In the genomic region with DNA sequence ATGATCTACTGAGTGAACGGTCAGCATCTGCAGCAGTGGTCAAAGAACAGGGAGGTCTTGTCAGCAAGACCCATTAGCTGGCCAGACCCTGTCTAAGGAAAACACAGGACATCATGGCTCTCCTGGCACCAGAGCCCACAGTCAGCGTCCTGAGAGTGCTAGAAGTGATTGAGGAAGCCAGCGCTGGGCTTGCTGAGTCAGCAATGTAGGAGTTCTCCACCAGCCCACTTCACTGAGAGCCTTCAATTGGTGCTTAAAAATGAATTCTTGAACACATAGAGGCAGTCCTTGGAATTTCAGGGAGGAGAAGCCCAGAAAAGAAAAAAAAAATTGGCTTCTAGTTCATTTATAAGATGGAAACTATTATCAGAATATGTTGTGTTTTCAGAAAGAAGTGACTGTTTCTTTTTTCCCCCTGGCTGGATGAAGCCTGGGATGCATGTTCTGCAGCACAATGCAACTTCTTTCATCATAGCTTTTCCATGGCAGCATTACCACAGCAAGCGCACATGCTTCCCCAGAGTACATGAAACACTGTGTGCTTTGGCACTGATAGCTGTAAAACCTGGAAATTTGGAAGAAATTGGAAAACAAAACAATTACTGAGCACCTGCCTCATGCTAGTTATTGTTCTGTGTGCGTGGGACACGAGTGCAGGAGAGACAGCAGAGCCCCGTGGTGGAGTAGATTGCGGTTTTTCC, we compare ENCODE assay signal across 24 cellular contexts.
DNase-seq lines count a peak whose midpoint lies in the region; ATAC-seq, FAIRE-seq and TF ChIP-seq lines count a peak whose summit lies in the region.
"Had no signal": no experiment of that assay in that cellular context is flagged by ENCODE, and none has a peak within 500 bp of the region (broad histone marks: within the 10 kb centered on the region; RNA-seq: fewer than 3 reads in every experiment).

No MANE protein-coding gene starts in this region.

- peak overlapping the region; percentile 15 for H3K27ac Mint-ChIP-seq in astrocyte (ENCODE audit: unreplicated experiment)
- no peak overlapping the region for H3K27ac Mint-ChIP-seq in activated CD4-positive, alpha-beta memory T cell treated with anti-CD3 and anti-CD28 coated beads, Interleukin-2, amount 10 ng/mL, durations not matched to agents 7 days and 5 days
- H3K27ac Mint-ChIP-seq: CD4-positive, alpha-beta memory T cell; HFFc6 had no signal

- H3K9me3 Mint-ChIP-seq in astrocyte (ENCODE audit: unreplicated experiment), result no peaks in the 10 kb centered on the region
- no peaks in the 10 kb centered on the region for H3K9me3 Mint-ChIP-seq in activated CD4-positive, alpha-beta memory T cell treated with anti-CD3 and anti-CD28 coated beads, Interleukin-2, amount 10 ng/mL, durations not matched to agents 7 days and 5 days

- H3K36me3 ChIP-seq in heart left ventricle, result no peaks in the 10 kb centered on the region
- no peaks in the 10 kb centered on the region for H3K36me3 ChIP-seq in astrocyte (ENCODE audit: insufficient read depth, low read length)
- no peaks in the 10 kb centered on the region for H3K36me3 ChIP-seq in smooth muscle cell (ENCODE audit: low read depth)
- H3K36me3 ChIP-seq: BLaER1 treated with 17β-estradiol and CSF1 and Interleukin-3, amounts not matched to agents 10 nM and 100 nM; Peyer's patch had no signal

- no peak for FAIRE-seq in astrocyte (lab: Jason Lieb, UNC)
- FAIRE-seq: GM12878 had no signal

- H3K4me2 ChIP-seq in astrocyte (ENCODE audit: low read length) (no peak overlapping the region), smooth muscle cell (no peak overlapping the region)
- H3K4me2 ChIP-seq: BLaER1 treated with 17β-estradiol and CSF1 and Interleukin-3, amounts not matched to agents 10 nM and 100 nM had no signal

- H3K27me3 Mint-ChIP-seq in astrocyte (ENCODE audit: low read depth, unreplicated experiment), result no peaks in the 10 kb centered on the region
- H3K27me3 Mint-ChIP-seq in activated CD4-positive, alpha-beta memory T cell treated with anti-CD3 and anti-CD28 coated beads, Interleukin-2, amount 10 ng/mL, durations not matched to agents 7 days and 5 days, result no peaks in the 10 kb centered on the region

- H4K20me1 ChIP-seq in astrocyte (ENCODE audit: insufficient read depth, low read length) (no peaks in the 10 kb centered on the region), smooth muscle cell (ENCODE audit: low read depth) (no peaks in the 10 kb centered on the region)
- H4K20me1 ChIP-seq: BLaER1 treated with 17β-estradiol and CSF1 and Interleukin-3, amounts not matched to agents 10 nM and 100 nM had no signal

- no peak for TF ChIP-seq POLR2A in heart left ventricle (IDR thresholded peaks at IDR 0.05)

- peak; percentile 32 to 72 (median 59) for ATAC-seq in heart left ventricle
- ATAC-seq in left cardiac atrium, result no peak
- ATAC-seq in right cardiac atrium, result peak; percentile 57 to 76
- ATAC-seq: GM12878 had no signal

- 55 to 64% (median 62%) methylated on average over 6 to 8 of the region's 8 CpGs for WGBS in heart left ventricle, 4 donors
- 57% methylated on average over 8 of the region's 8 CpGs for WGBS in right cardiac atrium
- 95% methylated on average over 8 of the region's 8 CpGs for WGBS in smooth muscle cell (ENCODE audit: low lambda C conversion rate)

- H3K27ac ChIP-seq in heart left ventricle, result no peak overlapping the region
- H3K27ac ChIP-seq in astrocyte (ENCODE audit: low read depth, low read length), result no peak overlapping the region
- H3K27ac ChIP-seq in right cardiac atrium (ENCODE audit: low read length), result no peak overlapping the region
- peak overlapping the region; percentile 63 for H3K27ac ChIP-seq in smooth muscle cell (ENCODE audit: low read depth)
- H3K27ac ChIP-seq: BLaER1 treated with 17β-estradiol and CSF1 and Interleukin-3, amounts not matched to agents 10 nM and 100 nM; Peyer's patch had no signal

- H3K9me3 ChIP-seq in heart left ventricle (no peaks in the 10 kb centered on the region), astrocyte (ENCODE audit: insufficient read depth, low read depth, low read length) (no peaks in the 10 kb centered on the region), right cardiac atrium (ENCODE audit: control insufficient read depth, low read length) (no peaks in the 10 kb centered on the region), smooth muscle cell (replicated peaks; ENCODE audit: low read depth) (no peaks in the 10 kb centered on the region)
- H3K9me3 ChIP-seq: BLaER1 treated with 17β-estradiol and CSF1 and Interleukin-3, amounts not matched to agents 10 nM and 100 nM; Caco-2; Peyer's patch had no signal

- H3K36me3 Mint-ChIP-seq in astrocyte (ENCODE audit: low read depth, unreplicated experiment), result no peaks in the 10 kb centered on the region
- H3K36me3 Mint-ChIP-seq in activated CD4-positive, alpha-beta memory T cell treated with anti-CD3 and anti-CD28 coated beads, Interleukin-2, amount 10 ng/mL, durations not matched to agents 7 days and 5 days (ENCODE audit: low read depth), result no peaks in the 10 kb centered on the region
- H3K36me3 Mint-ChIP-seq: CD4-positive, alpha-beta memory T cell had no signal

- no peaks in the 10 kb centered on the region for H3F3A ChIP-seq in smooth muscle cell (ENCODE audit: low read depth)

- H3K4me3 Mint-ChIP-seq in astrocyte (ENCODE audit: unreplicated experiment), result no peak overlapping the region
- no peak overlapping the region for H3K4me3 Mint-ChIP-seq in activated CD4-positive, alpha-beta memory T cell treated with anti-CD3 and anti-CD28 coated beads, Interleukin-2, amount 10 ng/mL, durations not matched to agents 7 days and 5 days
- H3K4me3 Mint-ChIP-seq: CD4-positive, alpha-beta memory T cell; H9; HFFc6 had no signal

- H3K27me3 ChIP-seq in heart left ventricle (no peaks in the 10 kb centered on the region), astrocyte (ENCODE audit: insufficient read depth, low read length) (no peaks in the 10 kb centered on the region), right cardiac atrium (ENCODE audit: control insufficient read depth, insufficient read depth) (no peaks in the 10 kb centered on the region), smooth muscle cell (ENCODE audit: low read depth) (no peaks in the 10 kb centered on the region)
- H3K27me3 ChIP-seq: BLaER1 treated with 17β-estradiol and CSF1 and Interleukin-3, amounts not matched to agents 10 nM and 100 nM; Peyer's patch had no signal

- peaks cover 2% of the 10 kb centered on the region for H3K4me1 Mint-ChIP-seq in astrocyte (ENCODE audit: low read depth, unreplicated experiment)
- no peaks in the 10 kb centered on the region for H3K4me1 Mint-ChIP-seq in activated CD4-positive, alpha-beta memory T cell treated with anti-CD3 and anti-CD28 coated beads, Interleukin-2, amount 10 ng/mL, durations not matched to agents 7 days and 5 days

- H3K9ac ChIP-seq in astrocyte (ENCODE audit: low read length), result no peak overlapping the region
- H3K9ac ChIP-seq in smooth muscle cell (ENCODE audit: low read depth), result no peak overlapping the region
- H3K9ac ChIP-seq: BLaER1 treated with 17β-estradiol and CSF1 and Interleukin-3, amounts not matched to agents 10 nM and 100 nM had no signal

- DNase-seq in heart left ventricle, result no peak
- DNase-seq in left cardiac atrium, result no peak
- no peak for DNase-seq in astrocyte (ENCODE audit: low read depth)
- peak in 1 of 3 donors; percentile 45 for DNase-seq in right cardiac atrium
- DNase-seq in smooth muscle cell (lab: John Stamatoyannopoulos, UW; ENCODE audit: unreplicated experiment), result no peak
- DNase-seq in activated CD4-positive, alpha-beta memory T cell treated with anti-CD3 and anti-CD28 coated beads, Interleukin-2, amount 10 ng/mL, durations not matched to agents 7 days and 5 days, result no peak
- DNase-seq in posterior vena cava (ENCODE audit: low spot score), result no peak
- DNase-seq in NCI-H2171 treated with DMSO at 0.1 percent for 48 hours (lab: John Stamatoyannopoulos, UW), result no peak
- DNase-seq: ACHN; Caco-2; CD4-positive, alpha-beta memory T cell; DMS 273 treated with DMSO at 0.1 percent for 48 hours; DND-41; H9; HFFc6; KG1; NCI-H1092 treated with DMSO at 0.1 percent for 48 hours; NCI-H146; NCI-H2029; NCI-H446; NCI-H526; Peyer's patch had no signal

- H3K4me3 ChIP-seq in heart left ventricle (no peak overlapping the region), astrocyte (ENCODE audit: insufficient read depth, low read depth, low read length) (no peak overlapping the region), right cardiac atrium (ENCODE audit: low read length) (peak overlapping the region; percentile 8), smooth muscle cell (no peak overlapping the region)
- H3K4me3 ChIP-seq: BLaER1 treated with 17β-estradiol and CSF1 and Interleukin-3, amounts not matched to agents 10 nM and 100 nM; GM12878; Peyer's patch had no signal

- no peak for TF ChIP-seq CTCF in heart left ventricle (IDR thresholded peaks at IDR 0.05)
- no peak for TF ChIP-seq CTCF in astrocyte (IDR thresholded peaks at IDR 0.05; ENCODE audit: insufficient read depth, low read depth, low read length)
- no peak for TF ChIP-seq CTCF in smooth muscle cell (IDR thresholded peaks at IDR 0.05; ENCODE audit: borderline replicate concordance, insufficient read depth, poor library complexity, severe bottlenecking)

- H3K79me2 ChIP-seq in astrocyte (ENCODE audit: insufficient read depth, low read length), result no peaks in the 10 kb centered on the region
- H3K79me2 ChIP-seq in smooth muscle cell (ENCODE audit: low read depth), result no peaks in the 10 kb centered on the region

- intact Hi-C loops in heart left ventricle (cut with DNase I), result loop anchor here in 1 of 10 donors (10.0 kb wide), 1 partner anchor 995 kb away; a partner anchor contains a TSS
- intact Hi-C loops in left cardiac atrium (cut with DNase I), result no loop called here
- intact Hi-C loops in right cardiac atrium (cut with DNase I), result no loop called here
- intact Hi-C loops in posterior vena cava (cut with DNase I), result no loop called here

- H3K4me1 ChIP-seq in heart left ventricle (peaks cover 0 to 13% (median 3%) of the 10 kb centered on the region in 12 donors), astrocyte (ENCODE audit: insufficient read depth, low read length) (no peaks in the 10 kb centered on the region), right cardiac atrium (ENCODE audit: control insufficient read depth, insufficient read depth, low read length) (peaks cover 2% of the 10 kb centered on the region), smooth muscle cell (ENCODE audit: low read depth) (no peaks in the 10 kb centered on the region)
- H3K4me1 ChIP-seq: Caco-2, Peyer's patch had no signal

- H2AFZ ChIP-seq in astrocyte (ENCODE audit: low read depth, low read length), result peak overlapping the region; percentile 17
- H2AFZ ChIP-seq in smooth muscle cell (ENCODE audit: low read depth), result no peak overlapping the region

- CTCF ChIA-PET in activated CD4-positive, alpha-beta memory T cell treated with anti-CD3 and anti-CD28 coated beads, Interleukin-2, amount 10 ng/mL, durations not matched to agents 7 days and 5 days (lab: Charles Lee), result no interaction called here

- POLR2A ChIA-PET in activated CD4-positive, alpha-beta memory T cell treated with anti-CD3 and anti-CD28 coated beads, Interleukin-2, amount 10 ng/mL, durations not matched to agents 7 days and 5 days (lab: Charles Lee), result no interaction called here

Comparison
In these comparisons a context has a peak if more than half of its experiments do, and no peak if none do; other contexts are left out.
1. ATAC-seq: peak in heart left ventricle (4 of 4) and right cardiac atrium (2 of 2); none in left cardiac atrium (0 of 2).